9 cellular contexts compared by ENCODE assay signal in the genomic region with DNA sequence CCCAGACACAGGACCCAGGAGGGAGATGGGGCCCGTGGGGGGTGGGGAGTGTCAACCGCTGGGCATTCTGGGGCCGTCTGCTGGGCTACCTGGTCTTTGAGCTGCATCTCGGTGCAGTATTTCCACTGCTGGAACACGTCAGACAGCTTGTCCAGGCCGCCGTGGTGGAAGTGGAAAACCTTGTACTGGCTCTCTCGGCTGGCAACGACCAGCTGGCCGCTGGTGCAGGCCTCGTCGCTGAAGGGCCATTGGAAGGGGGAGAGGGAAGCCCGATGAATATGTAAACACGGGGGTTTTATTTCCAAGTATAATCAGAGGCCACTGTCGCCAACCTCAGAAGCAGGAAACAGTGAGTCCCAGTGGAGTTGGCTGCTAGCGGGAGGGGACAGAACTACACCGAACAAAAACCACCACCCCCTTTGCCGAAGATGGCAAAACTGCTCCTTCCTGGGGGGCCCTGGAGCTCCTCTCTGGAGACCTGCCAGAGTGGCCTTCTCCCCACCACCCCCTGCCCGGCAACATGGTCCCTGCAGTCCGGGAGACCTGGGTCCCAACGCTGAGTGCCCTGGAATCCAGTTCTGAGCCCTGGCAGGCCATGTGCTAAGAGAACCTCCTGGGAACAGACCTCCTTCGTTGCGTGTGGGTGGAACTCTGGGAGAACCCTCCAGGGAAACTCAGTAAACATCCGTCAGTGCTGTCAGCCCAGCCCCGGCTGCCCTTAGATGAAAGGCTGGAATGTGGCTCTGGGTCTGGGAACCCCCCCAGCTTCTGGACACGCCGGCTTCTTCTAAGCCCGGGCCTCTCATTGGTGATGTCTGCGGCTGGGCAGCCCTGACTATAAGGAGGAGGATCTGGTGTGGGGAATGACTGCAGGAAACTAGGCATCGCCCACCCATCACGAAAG.
A peak's percentile ranks its signal among the peaks of the same experiment; 100 is the strongest.
DNase-seq lines count a peak whose midpoint lies in the region; ATAC-seq and TF ChIP-seq lines count a peak whose summit lies in the region.
"Had no signal": no experiment of that assay in that cellular context is flagged by ENCODE, and none has a peak within 500 bp of the region (broad histone marks: within the 10 kb centered on the region; RNA-seq: fewer than 3 reads in every experiment).

No MANE protein-coding gene starts in this region.

- H2BK15ac ChIP-seq in H9 (ENCODE audit: low read depth, low read length) = no peak overlapping the region

- H3K9ac ChIP-seq in H9 (ENCODE audit: extremely low read depth, insufficient read length, low read length) = no peak overlapping the region

- no peak overlapping the region for H3K27ac ChIP-seq in H9 (ENCODE audit: insufficient read length, low read depth, low read length)

- TF ChIP-seq CTCF in H9 (conservative IDR thresholded peaks at IDR 0.05) = no peak

- peaks cover 13% of the 10 kb centered on the region for H3K23me2 ChIP-seq in H9 (ENCODE audit: insufficient read length, low read depth, low read length, poor library complexity, severe bottlenecking)

- no peaks in the 10 kb centered on the region; the same call in 1 of the 2 replicates for H3K79me2 ChIP-seq in H9 (ENCODE audit: insufficient read depth, low read length)

- no peak overlapping the region for H2BK20ac ChIP-seq in H9 (ENCODE audit: low read depth, low read length, poor library complexity, severe bottlenecking)

- peaks cover 62 to 85% of the 10 kb centered on the region in 2 experiments for H3K4me1 Mint-ChIP-seq in H9
- H3K4me1 Mint-ChIP-seq in activated T-helper 17 cell treated with anti-CD3 and anti-CD28 coated beads, Interleukin-2, amount 50 U/mL, for 72 hours = no peaks in the 10 kb centered on the region

- WGBS in H9 (ENCODE audit: extremely low coverage, insufficient read length, low lambda C conversion rate) = no CpG with 5 or more reads among the region's 31 CpGs

- H2BK5ac ChIP-seq in H9 (ENCODE audit: insufficient read length, low read length) = no peak overlapping the region

- no peak overlapping the region for H3K23ac ChIP-seq in H9 (ENCODE audit: insufficient read length, low read depth, low read length)

- no peak overlapping the region for H2AFZ ChIP-seq in H9 (ENCODE audit: low read length)

- no peak overlapping the region for H3K4ac ChIP-seq in H9 (ENCODE audit: low read depth, low read length)

- peak overlapping the region; percentile 97 to 99 (median 99) for H3K27ac Mint-ChIP-seq in H9
- no peak overlapping the region for H3K27ac Mint-ChIP-seq in activated T-helper 17 cell treated with anti-CD3 and anti-CD28 coated beads, Interleukin-2, amount 50 U/mL, for 72 hours
- H3K27ac Mint-ChIP-seq: activated naive CD8-positive, alpha-beta T cell treated with anti-CD3 and anti-CD28 coated beads, Interleukin-2, amount 50 U/mL, for 24 hours had no signal

- peak overlapping the region; percentile 68 to 77; a peak in 3 of 5 replicates for H3K4me3 Mint-ChIP-seq in H9
- H3K4me3 Mint-ChIP-seq in activated T-helper 17 cell treated with anti-CD3 and anti-CD28 coated beads, Interleukin-2, amount 50 U/mL, for 72 hours = no peak overlapping the region
- H3K4me3 Mint-ChIP-seq: activated naive CD8-positive, alpha-beta T cell treated with anti-CD3 and anti-CD28 coated beads, Interleukin-2, amount 50 U/mL, for 24 hours had no signal

- peaks cover 0 to 4% of the 10 kb centered on the region in 2 experiments; a peak in 1 of 5 replicates for H3K9me3 Mint-ChIP-seq in H9
- H3K9me3 Mint-ChIP-seq in activated T-helper 17 cell treated with anti-CD3 and anti-CD28 coated beads, Interleukin-2, amount 50 U/mL, for 72 hours = no peaks in the 10 kb centered on the region
- H3K9me3 Mint-ChIP-seq: activated naive CD8-positive, alpha-beta T cell treated with anti-CD3 and anti-CD28 coated beads, Interleukin-2, amount 50 U/mL, for 24 hours had no signal

- no peak overlapping the region for H3K4me2 ChIP-seq in H9 (ENCODE audit: insufficient read depth, insufficient read length, low read length)

- H4K91ac ChIP-seq in H9 (ENCODE audit: insufficient read length, low read depth, low read length) = no peak overlapping the region

- H3T11ph ChIP-seq in H9 (ENCODE audit: low read length) = no peak overlapping the region

- no peak overlapping the region for H3K18ac ChIP-seq in H9 (ENCODE audit: insufficient read length, low read depth, low read length)

- H3K27me3 ChIP-seq in H9 (ENCODE audit: insufficient read depth, low read length) = no peaks in the 10 kb centered on the region

- H4K5ac ChIP-seq in H9 (ENCODE audit: insufficient read length, low read depth, low read length) = no peak overlapping the region

- H3K4me1 ChIP-seq in H9 (ENCODE audit: insufficient read depth, low read length) = peaks cover 3% of the 10 kb centered on the region; the same call in 1 of the 2 replicates

- peaks cover 9 to 16% (median 15%) of the 10 kb centered on the region in 3 experiments; a peak in 6 of 7 replicates for H3K36me3 Mint-ChIP-seq in H9 (ENCODE audit: insufficient read depth in 1 of 3, low read depth in 3 of 3)
- H3K36me3 Mint-ChIP-seq in activated T-helper 17 cell treated with anti-CD3 and anti-CD28 coated beads, Interleukin-2, amount 50 U/mL, for 72 hours (ENCODE audit: low read depth) = no peaks in the 10 kb centered on the region

- no peak overlapping the region for H3K14ac ChIP-seq in H9 (ENCODE audit: insufficient read depth, low read length)

- H3K79me1 ChIP-seq in H9 (ENCODE audit: insufficient read depth, low read depth, low read length, poor library complexity, severe bottlenecking) = no peaks in the 10 kb centered on the region

- H3K27me3 Mint-ChIP-seq in H9 (ENCODE audit: low read depth) = no peaks in the 10 kb centered on the region; the same call in 1 of the 2 replicates
- H3K27me3 Mint-ChIP-seq in activated T-helper 17 cell treated with anti-CD3 and anti-CD28 coated beads, Interleukin-2, amount 50 U/mL, for 72 hours = no peaks in the 10 kb centered on the region
- H3K27me3 Mint-ChIP-seq: activated naive CD8-positive, alpha-beta T cell treated with anti-CD3 and anti-CD28 coated beads, Interleukin-2, amount 50 U/mL, for 24 hours had no signal

- H3K56ac ChIP-seq in H9 (ENCODE audit: insufficient read length, low read depth, low read length) = no peak overlapping the region

- H2BK12ac ChIP-seq in H9 (ENCODE audit: insufficient read length, low read depth, low read length) = no peak overlapping the region

- no peaks in the 10 kb centered on the region for H3K9me3 ChIP-seq in H9 (ENCODE audit: control insufficient read depth, low read depth, low read length)

- no peak overlapping the region for H2BK120ac ChIP-seq in H9 (ENCODE audit: low read depth, low read length, poor library complexity, severe bottlenecking)

- no peak for TF ChIP-seq POLR2A in GM18505 (IDR thresholded peaks at IDR 0.05; ENCODE audit: borderline replicate concordance, extremely low read depth, insufficient read depth, insufficient read length)

- ATAC-seq in GM18505 (IDR thresholded peaks at IDR 0.05; ENCODE audit: unreplicated experiment) (no peak), GM19455 (IDR thresholded peaks at IDR 0.05; ENCODE audit: unreplicated experiment) (no peak)
- ATAC-seq in activated T-helper 17 cell treated with anti-CD3 and anti-CD28 coated beads, Interleukin-2, amount 50 U/mL, for 72 hours (replicated peaks) = no peak
- ATAC-seq: activated naive CD8-positive, alpha-beta T cell treated with anti-CD3 and anti-CD28 coated beads, Interleukin-2, amount 50 U/mL, for 24 hours had no signal

- no peaks in the 10 kb centered on the region for H4K20me1 ChIP-seq in H9 (ENCODE audit: control insufficient read depth, insufficient read depth, insufficient read length)

- no peak overlapping the region for H2AK5ac ChIP-seq in H9 (ENCODE audit: insufficient read length, low read length)

- no peak overlapping the region for H4K8ac ChIP-seq in H9 (replicated peaks; ENCODE audit: insufficient read length, low read depth, low read length)

- DNase-seq in H9 = peak; percentile 54
- DNase-seq in astrocyte of the hippocampus (ENCODE audit: low read depth, low spot score) = peak; percentile 98
- peak; percentile 54 for DNase-seq in kidney tubule cell (ENCODE audit: low spot score)
- peak; percentile 45 for DNase-seq in smooth muscle cell of the brain vasculature (ENCODE audit: low read depth, low spot score)
- DNase-seq in SKM-1 (lab: John Stamatoyannopoulos, UW; ENCODE audit: unreplicated experiment) = no peak
- DNase-seq: activated naive CD8-positive, alpha-beta T cell treated with anti-CD3 and anti-CD28 coated beads, Interleukin-2, amount 50 U/mL, for 24 hours had no signal
